Comparison of ENCODE assay signal across 12 cellular contexts in the genomic region with DNA sequence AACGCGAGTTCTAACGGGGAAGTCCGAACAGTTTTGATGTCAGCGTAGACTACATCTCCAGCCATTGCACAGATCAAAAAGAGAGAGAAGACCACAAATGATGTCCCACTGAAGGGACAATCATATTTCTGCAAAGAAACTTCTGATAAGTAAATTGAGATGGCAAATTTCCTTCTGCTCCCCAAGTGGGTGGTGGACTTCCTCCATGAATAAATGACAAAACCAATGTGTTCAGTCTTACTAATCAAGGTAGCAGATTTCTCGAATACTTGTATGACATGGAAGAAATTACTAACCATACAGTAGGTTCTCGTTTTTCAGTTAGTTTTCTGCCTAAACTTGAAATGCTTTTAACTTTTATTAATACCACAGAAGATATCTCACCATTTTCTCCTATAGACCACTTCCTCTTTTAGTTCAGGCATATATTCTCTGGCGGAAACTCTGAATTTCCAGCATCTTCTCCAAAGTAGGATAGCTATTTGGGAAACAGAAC. TPM values are rescaled to one million over a fixed set of nuclear protein-coding genes. Genes with fewer than 3 reads are reported as not detected.
DNase-seq lines count a peak whose midpoint lies in the region; ATAC-seq and TF ChIP-seq lines count a peak whose summit lies in the region.
"Had no signal": no experiment of that assay in that cellular context is flagged by ENCODE, and none has a peak within 500 bp of the region (broad histone marks: within the 10 kb centered on the region; RNA-seq: fewer than 3 reads in every experiment).

Gene CLECL1 (minus strand): TSS at position 132 of the 496 bp plus-strand sequence.

- peak within 1 kb of the TSS; percentile 46 to 65 (median 58) for H3K4me3 Mint-ChIP-seq in T-cell
- H3K4me3 Mint-ChIP-seq in stimulated activated memory B cell treated with anti-CD40 and anti-IgM and Interleukin-4, amounts not matched to agents 10 μg/mL and 1 μg/mL and 100 μg/mL, for 72 hours: peak within 1 kb of the TSS; percentile 94

- no peaks in the 10 kb centered on the region for H3K9me3 Mint-ChIP-seq in T-cell
- no peaks in the 10 kb centered on the region for H3K9me3 Mint-ChIP-seq in stimulated activated memory B cell treated with anti-CD40 and anti-IgM and Interleukin-4, amounts not matched to agents 10 μg/mL and 1 μg/mL and 100 μg/mL, for 72 hours

- peaks cover 31 to 36% (median 35%) of the 10 kb centered on the region in 3 donors for H3K4me1 Mint-ChIP-seq in T-cell
- peaks cover 28% of the 10 kb centered on the region for H3K4me1 Mint-ChIP-seq in stimulated activated memory B cell treated with anti-CD40 and anti-IgM and Interleukin-4, amounts not matched to agents 10 μg/mL and 1 μg/mL and 100 μg/mL, for 72 hours

- no peaks in the 10 kb centered on the region for H3K36me3 ChIP-seq in ovary
- H3K36me3 ChIP-seq: suprapubic skin had no signal

- CTCF ChIA-PET in T-cell (lab: Charles Lee): interaction anchor here in 1 of 2 donors (0.8 to 2.0 kb wide), 2 partner anchors 10 to 25 kb away, joined by 3 to 5 read pairs; no protein-coding TSS in a partner anchor

- intact Hi-C loops in ovary (cut with DNase I): no loop called here

- no peaks in the 10 kb centered on the region for H3K27me3 ChIP-seq in ovary
- H3K27me3 ChIP-seq: suprapubic skin had no signal

- H3K27me3 Mint-ChIP-seq in T-cell: no peaks in the 10 kb centered on the region
- no peaks in the 10 kb centered on the region for H3K27me3 Mint-ChIP-seq in stimulated activated memory B cell treated with anti-CD40 and anti-IgM and Interleukin-4, amounts not matched to agents 10 μg/mL and 1 μg/mL and 100 μg/mL, for 72 hours

- no peak for DNase-seq in activated CD4-positive, CD25-positive, alpha-beta regulatory T cell treated with anti-CD3 and anti-CD28 coated beads, Interleukin-2, amount 50 U/mL, for 72 hours
- DNase-seq in T-cell (no peak), ovary (no peak), NCI-H446 (lab: John Stamatoyannopoulos, UW) (no peak), NCI-H524 treated with DMSO at 0.1 percent for 48 hours (lab: John Stamatoyannopoulos, UW) (no peak)

- no peak within 1 kb of the TSS for H3K4me3 ChIP-seq in ovary
- H3K4me3 ChIP-seq: suprapubic skin had no signal

- no peaks in the 10 kb centered on the region for H3K4me1 ChIP-seq in ovary (ENCODE audit: insufficient read depth)
- H3K4me1 ChIP-seq: suprapubic skin had no signal

- H3K27ac ChIP-seq in ovary: no peak within 1 kb of the TSS
- H3K27ac ChIP-seq: 22Rv1, suprapubic skin, VCaP had no signal

- no peak for TF ChIP-seq EP300 in ovary (IDR thresholded peaks at IDR 0.05)

- no peaks in the 10 kb centered on the region for H3K9me3 ChIP-seq in ovary
- H3K9me3 ChIP-seq: suprapubic skin had no signal

- no peaks in the 10 kb centered on the region for H3K36me3 Mint-ChIP-seq in T-cell
- peaks cover 27% of the 10 kb centered on the region for H3K36me3 Mint-ChIP-seq in stimulated activated memory B cell treated with anti-CD40 and anti-IgM and Interleukin-4, amounts not matched to agents 10 μg/mL and 1 μg/mL and 100 μg/mL, for 72 hours

- ATAC-seq in activated CD4-positive, CD25-positive, alpha-beta regulatory T cell treated with anti-CD3 and anti-CD28 coated beads, Interleukin-2, amount 50 U/mL, for 24 hours: peak; percentile 72 to 78
- ATAC-seq in HG02973 (IDR thresholded peaks at IDR 0.05; ENCODE audit: unreplicated experiment): peak; percentile 42
- ATAC-seq in T-cell (replicated peaks in 1 of 4): no peak
- ATAC-seq in stimulated activated memory B cell treated with anti-CD40 and anti-IgM and Interleukin-4, amounts not matched to agents 10 μg/mL and 1 μg/mL and 100 μg/mL, for 72 hours: peak; percentile 75
- ATAC-seq: sciatic nerve had no signal

- POLR2A ChIA-PET in T-cell (lab: Charles Lee): interaction anchor here in 1 of 2 donors (0.6 to 1.1 kb wide), 2 partner anchors 8 to 13 kb away, joined by 3 read pairs; no protein-coding TSS in a partner anchor

- no peak for TF ChIP-seq CTCF in ovary (IDR thresholded peaks at IDR 0.05)

- H3K27ac Mint-ChIP-seq in T-cell: peak within 1 kb of the TSS; percentile 62 to 68
- H3K27ac Mint-ChIP-seq in stimulated activated memory B cell treated with anti-CD40 and anti-IgM and Interleukin-4, amounts not matched to agents 10 μg/mL and 1 μg/mL and 100 μg/mL, for 72 hours: peak within 1 kb of the TSS; percentile 81

- TF ChIP-seq POLR2A in ovary (IDR thresholded peaks at IDR 0.05): no peak

- WGBS in ovary, 3 donors: 77 to 90% (median 77%) methylated on average over 8 of the region's 8 CpGs

RNA-seq across cellular contexts. Expression of gene CLECL1, which starts in this region (rescaled TPM):
- total RNA-seq in T-cell (1 to 10 TPM; 1.1 to 4.4 (median 2.9) TPM), ovary (under 1 TPM in 2 of 7 donors, not detected in 5; 0.53 to 0.60 TPM)
- polyA plus RNA-seq in ovary: under 1 TPM; 0.58 to 0.73 TPM
- total RNA-seq: suprapubic skin had no signal

Comparison
In these comparisons a context has a peak if more than half of its experiments do, and no peak if none do; other contexts are left out.
1. ATAC-seq: peak in activated CD4-positive, CD25-positive, alpha-beta regulatory T cell treated with anti-CD3 and anti-CD28 coated beads, Interleukin-2, amount 50 U/mL, for 24 hours (2 of 2), HG02973 (single experiment) and stimulated activated memory B cell treated with anti-CD40 and anti-IgM and Interleukin-4, amounts not matched to agents 10 μg/mL and 1 μg/mL and 100 μg/mL, for 72 hours (single experiment); none in T-cell (0 of 4).